26 cellular contexts compared by ENCODE assay signal in genomic region chr1:168481586-168481985, GRCh38.
"Had no signal": no experiment of that assay in that cellular context is flagged by ENCODE, and none has a peak within 500 bp of the region (broad histone marks: within the 10 kb centered on the region; RNA-seq: fewer than 3 reads in every experiment).

No MANE protein-coding gene starts in this region.

- H3K27me3 ChIP-seq: ascending aorta, esophagus squamous epithelium, ovary, spleen, testis, upper lobe of left lung had no signal

- H3K4me3 ChIP-seq: ascending aorta, esophagus squamous epithelium, lower lobe of right lung, ovary, spleen, testis, upper lobe of left lung had no signal

- H3K36me3 ChIP-seq: ascending aorta, esophagus squamous epithelium, lower lobe of right lung, ovary, spleen, upper lobe of left lung had no signal

- ATAC-seq: lower lobe of right lung, T-helper 17 cell had no signal

- DNase-seq: activated CD4-positive, alpha-beta memory T cell treated with anti-CD3 and anti-CD28 coated beads for 36 hours; activated CD4-positive, alpha-beta T cell treated with anti-CD3 and anti-CD28 coated beads, Interleukin-2, amount 10 ng/mL, durations not matched to agents 24 days and 14 days; activated CD4-positive, CD25-positive, alpha-beta regulatory T cell treated with anti-CD3 and anti-CD28 coated beads, Interleukin-2, amount 50 U/mL, for 72 hours; activated CD8-positive, alpha-beta memory T cell treated with anti-CD3 and anti-CD28 coated beads, Interleukin-2, amount 50 U/mL, for 4 hours; activated effector memory CD4-positive, alpha-beta T cell treated with anti-CD3 and anti-CD28 coated beads, Interleukin-2, amount 50 U/mL, for 16 hours; activated naive CD4-positive, alpha-beta T cell treated with anti-CD3 and anti-CD28 coated beads, Interleukin-2, amount 10 ng/mL, durations not matched to agents 7 days and 5 days; activated naive CD8-positive, alpha-beta T cell treated with anti-CD3 and anti-CD28 coated beads, Interleukin-2, amount 10 ng/mL, durations not matched to agents 7 days and 5 days; activated T-cell treated with anti-CD3 and anti-CD28 coated beads, Interleukin-2, amount 50 U/mL, for 1 hour; caudate nucleus; esophagus squamous epithelium; foreskin melanocyte; glutamatergic neuron; hippocampal formation; immature natural killer cell; kidney; lower lobe of right lung; mesenchymal stem cell; ovary; retina; spleen; stimulated activated naive CD4-positive, alpha-beta T cell treated with Interleukin-2 at 50 U/mL for 16 hours; T-helper 17 cell; T1000; testis; upper lobe of left lung had no signal

- H3K9me3 ChIP-seq: ascending aorta, esophagus squamous epithelium, lower lobe of right lung, ovary, spleen, testis, upper lobe of left lung had no signal

- H3K27ac ChIP-seq: esophagus squamous epithelium, lower lobe of right lung, ovary, testis, upper lobe of left lung had no signal
